Comparison of ENCODE assay signal across 8 cellular contexts in the genomic region with DNA sequence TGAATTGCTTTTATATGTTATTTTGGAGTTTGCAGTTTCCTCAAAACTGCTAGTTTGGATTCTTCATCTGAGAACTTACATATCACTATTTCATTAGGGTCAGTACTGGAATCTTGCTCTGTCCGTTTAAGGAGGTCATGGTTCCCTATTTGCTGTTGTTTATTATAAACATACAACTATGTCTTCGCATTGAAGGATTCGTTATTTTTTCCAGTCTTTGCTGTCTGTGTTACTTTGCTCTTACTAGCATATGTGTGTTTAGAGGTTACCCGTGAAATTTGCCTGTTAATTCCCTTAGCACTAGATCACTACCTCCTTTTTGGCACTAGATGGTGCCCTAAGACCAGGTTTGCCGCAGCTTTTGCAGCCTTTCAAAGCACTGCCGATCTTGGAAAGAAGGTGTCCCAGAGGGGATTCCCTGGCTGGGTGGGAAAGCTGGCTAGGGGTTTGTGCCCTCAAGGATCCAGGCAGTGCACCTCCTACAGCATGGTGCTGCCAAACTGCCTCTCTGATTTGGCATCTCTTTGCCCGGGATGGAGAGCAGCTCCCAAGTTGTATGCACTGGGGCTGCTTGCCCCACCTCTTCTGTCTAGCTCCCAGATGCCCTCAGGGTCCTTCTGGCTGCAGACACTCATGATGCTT.
DNase-seq lines count a peak whose midpoint lies in the region; ATAC-seq and TF ChIP-seq lines count a peak whose summit lies in the region.

No MANE protein-coding gene starts in this region.

- peak; percentile 68 for TF ChIP-seq CTCF in astrocyte of the spinal cord (IDR thresholded peaks at IDR 0.05; ENCODE audit: low read depth, low read length)

- H3K4me3 ChIP-seq in astrocyte of the spinal cord (ENCODE audit: low read depth, low read length), result no peak overlapping the region

- ATAC-seq in HG02759 (IDR thresholded peaks at IDR 0.05; ENCODE audit: unreplicated experiment), result peak; percentile 86

- peak; percentile 15 to 51 for DNase-seq in NCI-H524 (lab: John Stamatoyannopoulos, UW)
- no peak for DNase-seq in NCI-H524 treated with DMSO at 0.1 percent for 48 hours (lab: John Stamatoyannopoulos, UW)
- peak; percentile 17 to 76 (median 28) for DNase-seq in NCI-H1417 (lab: John Stamatoyannopoulos, UW)
- peak; percentile 41 for DNase-seq in T-helper 9 cell
- DNase-seq in astrocyte of the spinal cord (ENCODE audit: low read depth, low spot score), result peak; percentile 55
- DNase-seq in iPS-NIHi7 (ENCODE audit: extremely low spot score), result peak; percentile 81
- DNase-seq in stimulated activated CD4-positive, alpha-beta T cell treated with anti-CD3 and anti-CD28 coated beads, Interleukin-1b, Interleukin-23, amount 100 ng/mL, for 24 hours (ENCODE audit: low read depth in 4 of 4, low spot score in 1 of 4), result peak; percentile 18 to 45 (median 29)

- in situ Hi-C loops in astrocyte of the spinal cord (cut with HindIII; ENCODE audit: low sequenced_read_pairs), result no loop called here
